Comparison of ENCODE assay signal across 8 cellular contexts in the genomic region with DNA sequence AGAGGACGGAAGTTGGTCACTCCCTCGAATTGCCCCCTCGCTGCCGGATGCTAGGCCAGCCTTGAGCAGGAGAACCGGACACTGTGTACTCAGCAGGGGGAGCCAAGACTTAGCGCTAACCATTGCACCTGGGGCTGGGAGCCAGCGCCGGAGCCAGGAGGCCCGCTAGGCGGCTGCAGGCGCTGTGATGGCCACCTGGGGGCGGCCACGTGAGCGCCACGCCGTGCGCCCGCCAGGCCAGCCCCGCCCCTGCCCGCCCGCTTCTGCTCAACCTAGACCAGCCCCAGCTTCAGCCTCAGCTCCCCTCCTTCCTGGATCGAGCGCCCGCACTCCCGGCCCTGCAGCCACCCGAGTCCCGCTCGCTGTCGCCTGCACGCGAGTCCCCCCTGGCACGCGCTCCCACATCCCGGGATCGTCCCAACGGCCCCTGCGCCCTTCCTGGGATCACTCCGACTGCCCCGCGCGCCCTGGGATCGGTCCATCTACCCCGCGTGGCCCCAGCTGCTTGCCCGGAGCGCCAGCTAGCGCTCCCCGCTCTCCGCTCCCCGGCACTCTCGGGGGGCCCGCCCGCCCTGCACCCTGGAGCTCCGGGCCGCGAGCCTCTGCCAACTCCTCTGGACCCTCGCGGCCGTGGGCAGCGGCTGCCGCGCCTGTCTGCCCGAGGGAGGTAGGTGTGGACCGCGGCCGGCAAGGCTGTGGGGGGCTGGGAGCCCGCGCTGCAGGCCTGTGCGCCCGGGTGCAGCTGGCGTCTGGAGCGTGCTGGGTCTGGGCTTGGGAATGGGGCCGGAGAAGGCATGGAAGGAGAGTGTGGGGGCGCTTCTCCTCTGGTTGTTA. TPM values are rescaled to one million over a fixed set of nuclear protein-coding genes. Genes with fewer than 3 reads are reported as not detected.
A peak's percentile ranks its signal among the peaks of the same experiment; 100 is the strongest.
DNase-seq lines count a peak whose midpoint lies in the region; ATAC-seq and TF ChIP-seq lines count a peak whose summit lies in the region.

EEF2K (plus strand) TSS at position 266 of the 834 bp plus-strand sequence. CDS start 19,452 bp downstream, outside the sequence.

- peak; percentile 76 for TF ChIP-seq CTCF in OCI-LY7 (conservative IDR thresholded peaks at IDR 0.05; ENCODE audit: low read length)
- TF ChIP-seq CTCF in epithelial cell of proximal tubule (conservative IDR thresholded peaks at IDR 0.05; ENCODE audit: low read depth, low read length), result peak; percentile 55

- peak within 1 kb of the TSS; percentile 92 for H2AFZ ChIP-seq in OCI-LY7 (ENCODE audit: low read length)

- intact Hi-C loops in OCI-LY7 (cut with micrococcal nuclease; ENCODE audit: unreplicated experiment), result loop anchor here (1.0 to 5.0 kb wide), 4 partner anchors 11 to 166 kb away; partner anchors contain the start of gene CDR2

- DNase-seq in DMS 273 treated with DMSO at 0.1 percent for 48 hours (lab: John Stamatoyannopoulos, UW) (peak; percentile 90), OCI-LY7 (ENCODE audit: low spot score) (peak; percentile 94), activated T-cell treated with anti-CD3 and anti-CD28 coated beads for 48 hours (ENCODE audit: low read depth) (peak; percentile 89), epithelial cell of proximal tubule (ENCODE audit: low read depth) (peak; percentile 76)
- peak; percentile 64 for DNase-seq in stimulated activated CD8-positive, alpha-beta memory T cell treated with anti-CD3 and anti-CD28 coated beads, Interleukin-7, amount 100 ng/mL, for 24 hours (ENCODE audit: low read depth)

- POLR2A ChIA-PET in OCI-LY7 (lab: Charles Lee), result interaction anchor here (0.6 to 1.0 kb wide), 5 partner anchors 15 to 1308 kb away, joined by 3 to 5 read pairs (median 3); partner anchors contain the start of gene POLR3E

- H3K4me2 ChIP-seq in OCI-LY7 (ENCODE audit: low read length), result peak within 1 kb of the TSS; percentile 90

- peaks cover 47% of the 10 kb centered on the region for H3K79me2 ChIP-seq in OCI-LY7 (ENCODE audit: insufficient read depth, low read depth, low read length)

- no peaks in the 10 kb centered on the region for H4K20me1 ChIP-seq in OCI-LY7 (ENCODE audit: insufficient read depth, low read length)

- ATAC-seq in GM21447 (IDR thresholded peaks at IDR 0.05; ENCODE audit: unreplicated experiment), result peak; percentile 80

- H3K9ac ChIP-seq in HUES64 (ENCODE audit: low read depth, low read length) (peak within 1 kb of the TSS; percentile 81), mucosa of stomach (ENCODE audit: low read length) (peak within 1 kb of the TSS; percentile 78)

- CTCF ChIA-PET in OCI-LY7 (lab: Charles Lee; ENCODE audit: unreplicated experiment), result interaction anchor here (0.6 to 1.7 kb wide), 3 partner anchors 9 to 94 kb away, joined by 3 to 21 read pairs (median 6); no protein-coding TSS in a partner anchor

- H3K36me3 ChIP-seq in HUES64 (ENCODE audit: insufficient read depth, low read length) (no peaks in the 10 kb centered on the region), OCI-LY7 (ENCODE audit: insufficient read depth, low read length) (peaks cover 9% of the 10 kb centered on the region), mucosa of stomach (ENCODE audit: control insufficient read depth, insufficient read depth, low read length) (no peaks in the 10 kb centered on the region)

- no peaks in the 10 kb centered on the region for H3K9me2 ChIP-seq in OCI-LY7 (ENCODE audit: insufficient read depth, low read length)

- no peaks in the 10 kb centered on the region for H3K9me3 ChIP-seq in HUES64 (ENCODE audit: insufficient read depth, low read depth, low read length)
- peaks cover 8% of the 10 kb centered on the region for H3K9me3 ChIP-seq in OCI-LY7 (ENCODE audit: low read length)
- no peaks in the 10 kb centered on the region for H3K9me3 ChIP-seq in mucosa of stomach (ENCODE audit: control insufficient read depth, low read length)

- WGBS in HUES64, result under 1% methylated on average over 74 of the region's 74 CpGs

- BruUV-seq in OCI-LY7 (replicated peaks; lab: Mats Ljungman, UMichigan), result no TSS peak

- H3K27ac ChIP-seq in HUES64 (ENCODE audit: low read depth, low read length) (peak within 1 kb of the TSS; percentile 34; the same call in 1 of the 2 replicates), OCI-LY7 (ENCODE audit: low read depth, low read length, poor library complexity, severe bottlenecking) (peak within 1 kb of the TSS; percentile 84)

- H3K27me3 ChIP-seq in HUES64 (ENCODE audit: insufficient read depth, low read length), result no peaks in the 10 kb centered on the region
- no peaks in the 10 kb centered on the region for H3K27me3 ChIP-seq in mucosa of stomach (ENCODE audit: control insufficient read depth, insufficient read depth, low read length)

- no peaks in the 10 kb centered on the region for H3K4me1 ChIP-seq in HUES64 (ENCODE audit: insufficient read depth, low read length)
- H3K4me1 ChIP-seq in OCI-LY7 (ENCODE audit: insufficient read depth, low read length, poor library complexity, severe bottlenecking), result peaks cover 56% of the 10 kb centered on the region
- H3K4me1 ChIP-seq in mucosa of stomach (ENCODE audit: control insufficient read depth, insufficient read depth, low read length), result peaks cover 26% of the 10 kb centered on the region

- H3K4me3 ChIP-seq in HUES64 (ENCODE audit: low read length), result peak within 1 kb of the TSS; percentile 97
- H3K4me3 ChIP-seq in OCI-LY7 (ENCODE audit: low read depth, low read length, poor library complexity, severe bottlenecking), result peak within 1 kb of the TSS; percentile 94
- H3K4me3 ChIP-seq in epithelial cell of proximal tubule (ENCODE audit: low read depth, low read length), result peak within 1 kb of the TSS; percentile 64
- peak within 1 kb of the TSS; percentile 67 for H3K4me3 ChIP-seq in mucosa of stomach (ENCODE audit: low read length)

RNA-seq across cellular contexts. Expression of gene EEF2K, which starts in this region (rescaled TPM):
- 6.4 TPM for polyA plus RNA-seq in HUES64 (2013, experiment 1 of 2)
- 7.0 TPM for polyA plus RNA-seq in HUES64 (2013, experiment 2 of 2)
- total RNA-seq in OCI-LY7 (2014; rRNA removed; shearing (Covaris generic)), result 17.6 and 23.8 TPM in 2 replicates
- total RNA-seq in OCI-LY7 (2022), result 40.0 and 42.3 TPM in 2 replicates
- total RNA-seq in epithelial cell of proximal tubule, result 12.2 and 13.7 TPM in 2 replicates

Comparison
In these comparisons a context has a peak if more than half of its experiments do, and no peak if none do; other contexts are left out.
1. Peak in every context shown above with its lines: DNase-seq, ATAC-seq, H3K4me3 ChIP-seq and H3K27ac ChIP-seq.